In the genomic region with DNA sequence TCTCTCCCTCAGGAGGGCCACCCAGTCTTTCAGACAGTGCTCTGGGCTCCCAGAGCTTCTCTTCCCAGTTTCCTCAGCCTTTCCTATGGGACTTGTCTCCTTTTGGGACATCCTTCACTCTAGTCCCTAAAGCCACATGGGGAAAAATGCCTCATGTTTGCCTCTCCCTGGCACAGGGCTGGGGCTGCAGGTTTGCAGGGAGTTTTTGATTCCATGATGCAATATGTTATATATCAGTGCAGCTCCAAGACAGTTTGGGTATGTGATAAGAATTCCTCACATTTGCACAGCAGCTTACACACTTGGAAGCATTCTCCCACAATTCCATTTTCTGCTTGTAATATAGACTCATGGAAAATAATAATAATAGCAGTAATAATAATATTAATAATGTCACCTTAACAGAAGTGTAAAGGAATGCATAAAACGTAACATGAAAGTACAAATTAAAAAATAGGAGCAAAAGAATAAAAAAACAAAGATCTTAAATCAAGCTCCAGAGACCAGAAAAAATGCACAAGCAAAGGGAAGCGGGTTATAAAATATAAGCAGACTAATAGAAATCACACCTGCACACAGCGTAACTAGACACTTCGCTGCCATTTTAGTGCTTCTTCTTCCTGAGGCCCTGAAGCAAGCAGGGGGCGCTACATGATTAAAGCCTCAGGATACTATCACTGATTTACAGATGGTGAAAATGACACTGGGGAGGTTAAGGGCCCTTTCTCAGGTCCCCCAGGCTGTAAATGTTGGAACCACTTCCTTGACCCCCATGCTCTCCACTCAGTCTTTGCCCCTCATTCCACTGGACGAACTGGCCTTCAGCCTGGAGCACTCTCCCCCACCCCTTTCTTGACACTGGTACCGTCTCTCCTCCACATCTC, we compare ENCODE assay signal across 10 cellular contexts.
DNase-seq lines count a peak whose midpoint lies in the region; FAIRE-seq and TF ChIP-seq lines count a peak whose summit lies in the region.
"Had no signal": no experiment of that assay in that cellular context is flagged by ENCODE, and none has a peak within 500 bp of the region (broad histone marks: within the 10 kb centered on the region; RNA-seq: fewer than 3 reads in every experiment).

No MANE protein-coding gene starts in this region.

- no peak overlapping the region for H3K18ac ChIP-seq in mesendoderm (ENCODE audit: low read length)

- no peaks in the 10 kb centered on the region for H3K27me3 ChIP-seq in astrocyte (ENCODE audit: insufficient read depth, low read length)
- H3K27me3 ChIP-seq in mesendoderm (ENCODE audit: insufficient read depth, low read length, poor library complexity) = no peaks in the 10 kb centered on the region

- peak; percentile 40 for TF ChIP-seq CTCF in AG10803 (conservative IDR thresholded peaks at IDR 0.05; ENCODE audit: low read length)
- peak; percentile 25 for TF ChIP-seq CTCF in astrocyte (IDR thresholded peaks at IDR 0.05; ENCODE audit: insufficient read depth, low read depth, low read length)

- peak overlapping the region; percentile 82 for H3K27ac Mint-ChIP-seq in astrocyte (ENCODE audit: unreplicated experiment)

- no peak overlapping the region for H3K23ac ChIP-seq in mesendoderm (ENCODE audit: low read length)

- no peaks in the 10 kb centered on the region for H3K36me3 Mint-ChIP-seq in astrocyte (ENCODE audit: low read depth, unreplicated experiment)

- no peaks in the 10 kb centered on the region for H3K36me3 ChIP-seq in astrocyte (ENCODE audit: insufficient read depth, low read length)
- H3K36me3 ChIP-seq in mesendoderm (ENCODE audit: control insufficient read depth, insufficient read depth, low read length) = no peaks in the 10 kb centered on the region

- H3K4me3 ChIP-seq in AG10803 (ENCODE audit: low read length) (no peak overlapping the region), astrocyte (ENCODE audit: insufficient read depth, low read depth, low read length) (no peak overlapping the region), mesendoderm (ENCODE audit: low read length) (no peak overlapping the region)

- TF ChIP-seq EP300 in Ishikawa (IDR thresholded peaks at IDR 0.05; ENCODE audit: borderline replicate concordance) = no peak

- TF ChIP-seq RAD21 in Ishikawa (IDR thresholded peaks at IDR 0.05; ENCODE audit: low read depth) = peak; percentile 59; the same call in 1 of the 2 replicates

- no peak overlapping the region for H3K4ac ChIP-seq in mesendoderm (ENCODE audit: low read depth, low read length)

- H2AK5ac ChIP-seq in mesendoderm (ENCODE audit: low read length) = no peak overlapping the region

- no CpG with 5 or more reads among the region's 7 CpGs for WGBS in mesendoderm (ENCODE audit: extremely low coverage, insufficient coverage, low lambda C conversion rate)

- no peak overlapping the region for H4K8ac ChIP-seq in mesendoderm (ENCODE audit: low read depth, low read length)

- no peaks in the 10 kb centered on the region for H3K79me2 ChIP-seq in astrocyte (ENCODE audit: insufficient read depth, low read length)
- no peaks in the 10 kb centered on the region for H3K79me2 ChIP-seq in mesendoderm (ENCODE audit: control insufficient read depth, insufficient read depth, low read length)

- no peak for TF ChIP-seq POLR2A in H54 (IDR thresholded peaks at IDR 0.05; ENCODE audit: low read depth, low read length)

- peaks cover 58% of the 10 kb centered on the region for H3K4me1 ChIP-seq in astrocyte (ENCODE audit: insufficient read depth, low read length)
- H3K4me1 ChIP-seq in mesendoderm (ENCODE audit: control insufficient read depth, low read depth, low read length) = peaks cover 3% of the 10 kb centered on the region

- no peak overlapping the region for H2BK120ac ChIP-seq in mesendoderm (ENCODE audit: low read depth, low read length)

- no peaks in the 10 kb centered on the region for H3K9me3 Mint-ChIP-seq in astrocyte (ENCODE audit: unreplicated experiment)

- H3K27me3 Mint-ChIP-seq in astrocyte (ENCODE audit: low read depth, unreplicated experiment) = no peaks in the 10 kb centered on the region

- H3K27ac ChIP-seq in astrocyte (ENCODE audit: low read depth, low read length) (no peak overlapping the region), mesendoderm (ENCODE audit: low read depth, low read length) (no peak overlapping the region)

- no peaks in the 10 kb centered on the region for H3K9me3 ChIP-seq in astrocyte (ENCODE audit: insufficient read depth, low read depth, low read length)

- no peak overlapping the region for H2AFZ ChIP-seq in astrocyte (ENCODE audit: low read depth, low read length)

- no peak overlapping the region for H3K9ac ChIP-seq in astrocyte (ENCODE audit: low read length)
- no peak overlapping the region for H3K9ac ChIP-seq in mesendoderm (ENCODE audit: low read length)

- H3K56ac ChIP-seq in mesendoderm (ENCODE audit: low read length) = peak overlapping the region; percentile 35

- no peaks in the 10 kb centered on the region for H3K79me1 ChIP-seq in mesendoderm (ENCODE audit: low read length)

- H3K4me2 ChIP-seq in astrocyte (ENCODE audit: low read length) (no peak overlapping the region), mesendoderm (ENCODE audit: low read length) (no peak overlapping the region)

- H2BK15ac ChIP-seq in mesendoderm (replicated peaks; ENCODE audit: low read depth) = no peak overlapping the region

- peaks cover 62% of the 10 kb centered on the region for H3K4me1 Mint-ChIP-seq in astrocyte (ENCODE audit: low read depth, unreplicated experiment)

- DNase-seq in AG10803 (ENCODE audit: low read depth) (no peak), astrocyte (ENCODE audit: low read depth) (no peak), mesendoderm (peak; percentile 75), H54 (ENCODE audit: insufficient read length, low spot score) (no peak), NCI-H187 treated with DMSO at 0.1 percent for 48 hours (lab: John Stamatoyannopoulos, UW) (no peak), COLO668 (lab: John Stamatoyannopoulos, UW; ENCODE audit: unreplicated experiment) (no peak), SW 1271 (lab: John Stamatoyannopoulos, UW) (no peak)
- DNase-seq: stimulated activated naive CD4-positive, alpha-beta T cell had no signal

- H4K20me1 ChIP-seq in astrocyte (ENCODE audit: insufficient read depth, low read length) = no peaks in the 10 kb centered on the region

- H3K4me3 Mint-ChIP-seq in astrocyte (ENCODE audit: unreplicated experiment) = peak overlapping the region; percentile 18

- no peak overlapping the region for H4K5ac ChIP-seq in mesendoderm (ENCODE audit: low read length)

- FAIRE-seq in astrocyte (lab: Jason Lieb, UNC) (no peak), H54 (lab: Jason Lieb, UNC) (no peak)
- FAIRE-seq: GM18507 had no signal

- no peak overlapping the region for H2BK5ac ChIP-seq in mesendoderm (ENCODE audit: low read length)

TF ChIP-seq in Ishikawa, 13 proteins besides CTCF, POLR2A, EP300 and RAD21:
- TF ChIP-seq YY1 (IDR thresholded peaks at IDR 0.05; ENCODE audit: low read depth) = peak; percentile 14; the same call in 1 of the 2 replicates
- TF ChIP-seq, protein P1, sequence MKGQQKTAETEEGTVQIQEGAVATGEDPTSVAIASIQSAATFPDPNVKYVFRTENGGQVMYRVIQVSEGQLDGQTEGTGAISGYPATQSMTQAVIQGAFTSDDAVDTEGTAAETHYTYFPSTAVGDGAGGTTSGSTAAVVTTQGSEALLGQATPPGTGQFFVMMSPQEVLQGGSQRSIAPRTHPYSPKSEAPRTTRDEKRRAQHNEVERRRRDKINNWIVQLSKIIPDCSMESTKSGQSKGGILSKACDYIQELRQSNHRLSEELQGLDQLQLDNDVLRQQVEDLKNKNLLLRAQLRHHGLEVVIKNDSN (IDR thresholded peaks at IDR 0.05) = no peak
